12 cellular contexts compared by ENCODE assay signal in genomic region chr16:85459529-85460251, GRCh38.
A peak's percentile ranks its signal among the peaks of the same experiment; 100 is the strongest.
DNase-seq lines count a peak whose midpoint lies in the region; TF ChIP-seq lines count a peak whose summit lies in the region.
"Had no signal": no experiment of that assay in that cellular context is flagged by ENCODE, and none has a peak within 500 bp of the region (broad histone marks: within the 10 kb centered on the region; RNA-seq: fewer than 3 reads in every experiment).

No MANE protein-coding gene starts in this region.

- H3K9ac ChIP-seq in adipocyte (ENCODE audit: low read length), result peak overlapping the region; percentile 84

- CTCF ChIA-PET in CD8-positive, alpha-beta memory T cell (lab: Charles Lee), result interaction anchor here (1.5 kb wide), 1 partner anchor 10 kb away, joined by 5 read pairs; no protein-coding TSS in a partner anchor

- H3K4me3 ChIP-seq in adipocyte (ENCODE audit: low read length) (peak overlapping the region; percentile 47), cardiac muscle cell (no peak overlapping the region), ovary (no peak overlapping the region), transverse colon (no peak overlapping the region)
- no peak overlapping the region for H3K4me3 ChIP-seq in CD8-positive, alpha-beta memory T cell (ENCODE audit: low read length)

- TF ChIP-seq POLR2A in ovary (IDR thresholded peaks at IDR 0.05), result no peak
- TF ChIP-seq POLR2A in transverse colon (IDR thresholded peaks at IDR 0.05), result no peak

- H3K9me3 ChIP-seq in adipocyte (ENCODE audit: control insufficient read depth, low read length) (no peaks in the 10 kb centered on the region), cardiac muscle cell (ENCODE audit: low read depth) (no peaks in the 10 kb centered on the region), ovary (no peaks in the 10 kb centered on the region), transverse colon (no peaks in the 10 kb centered on the region)
- H3K9me3 ChIP-seq in CD8-positive, alpha-beta memory T cell (ENCODE audit: low read length), result no peaks in the 10 kb centered on the region

- peaks cover 5 to 14% (median 5%) of the 10 kb centered on the region in 3 donors for H3K4me1 Mint-ChIP-seq in CD8-positive, alpha-beta memory T cell

- TF ChIP-seq EP300 in ovary (IDR thresholded peaks at IDR 0.05), result peak; percentile 60
- peak; percentile 63 for TF ChIP-seq EP300 in transverse colon (IDR thresholded peaks at IDR 0.05; ENCODE audit: low read depth)

- H3K36me3 Mint-ChIP-seq in CD8-positive, alpha-beta memory T cell, result no peaks in the 10 kb centered on the region
- H3K36me3 Mint-ChIP-seq: activated naive CD8-positive, alpha-beta T cell treated with anti-CD3 and anti-CD28 coated beads for 36 hours had no signal

- in situ Hi-C loops in transverse colon (cut with MboI; ENCODE audit: low pct_ligation_motif_present in 1 of 4, low pct_unique_long_range_greater_than_20kb in 1 of 4, low sequenced_read_pairs in 3 of 4), result no loop called here

- POLR2A ChIA-PET in CD8-positive, alpha-beta memory T cell (lab: Charles Lee), result no interaction called here

- H3K27ac ChIP-seq in cardiac muscle cell (peak overlapping the region; percentile 97), ovary (peak overlapping the region; percentile 2 to 83), transverse colon (peak overlapping the region; percentile 54 to 77 (median 73))
- no peak overlapping the region for H3K27ac ChIP-seq in CD8-positive, alpha-beta memory T cell (ENCODE audit: low read depth, low read length)

- H3K9me3 Mint-ChIP-seq in CD8-positive, alpha-beta memory T cell, result no peaks in the 10 kb centered on the region
- H3K9me3 Mint-ChIP-seq: activated naive CD8-positive, alpha-beta T cell treated with anti-CD3 and anti-CD28 coated beads for 36 hours had no signal

- no peak overlapping the region for H3K4me3 Mint-ChIP-seq in CD8-positive, alpha-beta memory T cell
- H3K4me3 Mint-ChIP-seq: activated CD4-positive, alpha-beta T cell treated with anti-CD3 and anti-CD28 coated beads for 36 hours; activated naive CD8-positive, alpha-beta T cell treated with anti-CD3 and anti-CD28 coated beads for 36 hours had no signal

- H3K27me3 ChIP-seq in adipocyte (replicated peaks; ENCODE audit: control insufficient read depth, insufficient read depth, low read length) (no peaks in the 10 kb centered on the region), cardiac muscle cell (no peaks in the 10 kb centered on the region), ovary (no peaks in the 10 kb centered on the region), transverse colon (peaks cover 30% of the 10 kb centered on the region)
- peaks cover 19% of the 10 kb centered on the region for H3K27me3 ChIP-seq in CD8-positive, alpha-beta memory T cell (ENCODE audit: insufficient read depth, low read length, poor library complexity, severe bottlenecking)

- H3K27ac Mint-ChIP-seq in CD8-positive, alpha-beta memory T cell, result no peak overlapping the region
- H3K27ac Mint-ChIP-seq: activated CD4-positive, alpha-beta T cell treated with anti-CD3 and anti-CD28 coated beads for 36 hours; activated naive CD8-positive, alpha-beta T cell treated with anti-CD3 and anti-CD28 coated beads for 36 hours had no signal

- no peak for DNase-seq in adipocyte (ENCODE audit: low read depth)
- DNase-seq in cardiac muscle cell (ENCODE audit: low read depth in 1 of 2, low spot score in 1 of 2), result peak; percentile 37 to 47
- peak; percentile 76 to 93 (median 93) for DNase-seq in ovary
- DNase-seq in transverse colon, result peak; percentile 64
- no peak for DNase-seq in activated naive CD4-positive, alpha-beta T cell (lab: John Stamatoyannopoulos, UW)
- no peak for DNase-seq in CD8-positive, alpha-beta memory T cell
- no peak for DNase-seq in NCI-H1092 treated with DMSO at 0.1 percent for 48 hours (lab: John Stamatoyannopoulos, UW)
- DNase-seq in MV-4-11 (lab: John Stamatoyannopoulos, UW), result no peak
- DNase-seq: activated CD4-positive, alpha-beta T cell treated with anti-CD3 and anti-CD28 coated beads for 36 hours; activated naive CD8-positive, alpha-beta T cell treated with anti-CD3 and anti-CD28 coated beads for 36 hours; activated T-cell treated with anti-CD3 and anti-CD28 coated beads for 4 hours; stimulated activated CD4-positive, alpha-beta T cell treated with anti-CD3 and anti-CD28 coated beads, Interleukin-4, amount 100 ng/mL, for 1 hour had no signal

- WGBS in ovary, 3 donors, result 8 to 14% (median 11%) methylated on average over 12 of the region's 12 CpGs
- 79 to 100% methylated on average over 1 to 12 of the region's 12 CpGs for WGBS in transverse colon (ENCODE audit: low coverage in 1 of 2), 2 donors

- H3K4me1 ChIP-seq in adipocyte (ENCODE audit: control insufficient read depth, insufficient read depth, low read length) (peaks cover 54% of the 10 kb centered on the region), cardiac muscle cell (ENCODE audit: low read depth) (peaks cover 80% of the 10 kb centered on the region), ovary (ENCODE audit: insufficient read depth) (peaks cover 64% of the 10 kb centered on the region), transverse colon (peaks cover 30 to 49% (median 47%) of the 10 kb centered on the region in 4 donors)
- H3K4me1 ChIP-seq in CD8-positive, alpha-beta memory T cell (ENCODE audit: insufficient read depth, low read length), result peaks cover 10% of the 10 kb centered on the region

- H3K27me3 Mint-ChIP-seq in CD8-positive, alpha-beta memory T cell, result peaks cover 12 to 22% of the 10 kb centered on the region in 2 donors

- H3K36me3 ChIP-seq in adipocyte (ENCODE audit: control insufficient read depth, insufficient read depth, low read length, severe bottlenecking), result no peaks in the 10 kb centered on the region
- H3K36me3 ChIP-seq in cardiac muscle cell, result no peaks in the 10 kb centered on the region
- H3K36me3 ChIP-seq in ovary, result no peaks in the 10 kb centered on the region
- no peaks in the 10 kb centered on the region for H3K36me3 ChIP-seq in transverse colon
- no peaks in the 10 kb centered on the region for H3K36me3 ChIP-seq in CD8-positive, alpha-beta memory T cell (ENCODE audit: insufficient read depth, low read length)

- intact Hi-C loops in ovary (cut with DNase I) (no loop called here), transverse colon (cut with DNase I; ENCODE audit: low total_unique reads) (no loop called here)

- no peak for TF ChIP-seq CTCF in cardiac muscle cell (IDR thresholded peaks at IDR 0.05; ENCODE audit: low read depth, low read length)
- no peak for TF ChIP-seq CTCF in ovary (IDR thresholded peaks at IDR 0.05)
- no peak for TF ChIP-seq CTCF in transverse colon (IDR thresholded peaks at IDR 0.05)

Comparison
In these comparisons a context has a peak if more than half of its experiments do, and no peak if none do; other contexts are left out.
1. DNase-seq: peak in cardiac muscle cell (2 of 2), ovary (5 of 5) and transverse colon (single experiment); none in adipocyte (single experiment), activated naive CD4-positive, alpha-beta T cell (0 of 4), CD8-positive, alpha-beta memory T cell (0 of 5), NCI-H1092 treated with DMSO at 0.1 percent for 48 hours (single experiment) and MV-4-11 (single experiment).